1 cellular context compared by ENCODE assay signal in the genomic region with DNA sequence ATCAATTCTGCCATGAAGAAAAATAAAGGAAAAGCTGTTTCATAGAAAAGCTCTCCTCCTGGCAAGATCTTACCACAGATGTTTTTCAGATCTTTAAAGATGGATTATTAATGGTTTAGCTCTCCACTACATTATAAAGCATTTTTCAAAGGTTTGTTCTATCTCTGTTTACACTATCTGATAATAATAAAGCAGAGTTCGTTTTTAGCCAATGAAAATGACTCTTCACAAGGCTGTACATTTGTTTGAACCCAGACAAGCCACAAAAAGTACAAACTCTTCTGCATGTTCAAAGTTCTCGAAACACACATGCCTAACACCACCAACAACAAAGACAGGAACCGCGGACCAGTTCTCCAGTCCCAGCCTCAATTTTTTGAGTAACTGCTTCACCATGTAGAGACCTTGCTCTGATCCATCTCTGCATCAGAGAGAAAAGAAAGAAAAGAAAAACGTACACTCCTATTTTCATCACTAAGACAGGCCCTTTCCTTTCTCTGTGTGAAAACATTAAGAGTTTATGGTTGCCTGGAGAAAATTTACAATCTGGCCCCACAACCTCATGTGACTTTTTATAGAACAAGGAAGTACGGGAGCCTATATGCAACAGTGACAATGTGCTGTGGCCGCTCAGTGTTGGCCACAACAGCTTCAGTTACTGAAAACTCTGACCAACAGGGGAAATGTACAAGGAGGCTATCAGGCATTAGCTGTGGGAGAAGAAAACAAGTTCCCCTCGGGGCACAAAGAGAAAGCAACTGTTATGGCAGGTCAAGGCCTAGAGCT.
TF ChIP-seq lines count a peak whose summit lies in the region.

No MANE protein-coding gene starts in this region.

TF ChIP-seq in endothelial cell of umbilical vein, 7 proteins besides CTCF, POLR2A, EP300 and RAD21 (continued from another document):
- TF ChIP-seq FOS (IDR thresholded peaks at IDR 0.05; ENCODE audit: borderline replicate concordance, insufficient read depth, low read length), result no peak
- TF ChIP-seq POLR2AphosphoS5 (IDR thresholded peaks at IDR 0.05; ENCODE audit: insufficient read depth, low read depth, low read length), result no peak
- TF ChIP-seq, protein P1, sequence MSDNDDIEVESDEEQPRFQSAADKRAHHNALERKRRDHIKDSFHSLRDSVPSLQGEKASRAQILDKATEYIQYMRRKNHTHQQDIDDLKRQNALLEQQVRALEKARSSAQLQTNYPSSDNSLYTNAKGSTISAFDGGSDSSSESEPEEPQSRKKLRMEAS (IDR thresholded peaks at IDR 0.05; ENCODE audit: insufficient read depth, insufficient read length), result no peak
- TF ChIP-seq MYC (IDR thresholded peaks at IDR 0.05; ENCODE audit: low read depth, low read length), result no peak
- no peak for TF ChIP-seq EZH2 (IDR thresholded peaks at IDR 0.05; ENCODE audit: borderline replicate concordance, low read depth, low read length, severe bottlenecking)
